8 cellular contexts compared by ENCODE assay signal in genomic region chr5:72818866-72819534, GRCh38. TPM values are rescaled to one million over a fixed set of nuclear protein-coding genes. Genes with fewer than 3 reads are reported as not detected.
DNase-seq lines count a peak whose midpoint lies in the region; ATAC-seq and TF ChIP-seq lines count a peak whose summit lies in the region.

No MANE protein-coding gene starts in this region.

- H3K9me3 Mint-ChIP-seq in activated T-cell treated with anti-CD3 and anti-CD28 coated beads, Interleukin-2, amount 50 U/mL, for 72 hours = no peaks in the 10 kb centered on the region

- H3K36me3 Mint-ChIP-seq in activated T-cell treated with anti-CD3 and anti-CD28 coated beads, Interleukin-2, amount 50 U/mL, for 72 hours (ENCODE audit: insufficient read depth in 2 of 2) = no peaks in the 10 kb centered on the region

- in situ Hi-C loops in G401 (cut with HindIII; ENCODE audit: low sequenced_read_pairs) = no loop called here

- DNase-seq in G401 (ENCODE audit: low spot score) (peak; percentile 77), HT1080 (ENCODE audit: low read depth) (peak; percentile 52), NT2/D1 (ENCODE audit: low read depth, low spot score) (peak; percentile 25), foreskin fibroblast (peak; percentile 48 to 84), thyroid gland (peak; percentile 76 to 79)
- DNase-seq in activated T-cell treated with anti-CD3 and anti-CD28 coated beads, Interleukin-2, amount 50 U/mL, for 72 hours = peak; percentile 54 to 64

- WGBS in thyroid gland, 2 donors = 25 to 35% methylated on average over 5 of the region's 5 CpGs

- H3K4me3 ChIP-seq in NT2/D1 (ENCODE audit: insufficient read length, low read depth) (no peak overlapping the region), foreskin fibroblast (ENCODE audit: low read depth in 1 of 2, low read length in 2 of 2) (peak overlapping the region; percentile 71 to 94), neuron (ENCODE audit: low read length) (peak overlapping the region; percentile 99), thyroid gland (replicated peaks in 1 of 3) (peak overlapping the region in 2 of 3 donors; percentile 68 to 70)

- peaks cover 31% of the 10 kb centered on the region for H3K4me1 Mint-ChIP-seq in activated T-cell treated with anti-CD3 and anti-CD28 coated beads, Interleukin-2, amount 50 U/mL, for 72 hours (ENCODE audit: low read depth)

- intact Hi-C loops in thyroid gland (cut with DNase I) = loop anchor here (10.0 kb wide), 2 partner anchors 214 to 454 kb away; no protein-coding TSS in a partner anchor

- H3K36me3 ChIP-seq in NT2/D1 (ENCODE audit: insufficient read depth, insufficient read length, low read length) (peaks cover 3% of the 10 kb centered on the region), neuron (ENCODE audit: insufficient read depth, low read length) (no peaks in the 10 kb centered on the region), thyroid gland (no peaks in the 10 kb centered on the region)

- no peaks in the 10 kb centered on the region for H3K9me3 ChIP-seq in NT2/D1 (ENCODE audit: insufficient read depth, low read length)
- H3K9me3 ChIP-seq in neuron (ENCODE audit: low read length) = no peaks in the 10 kb centered on the region
- no peaks in the 10 kb centered on the region for H3K9me3 ChIP-seq in thyroid gland

- H3K27me3 ChIP-seq in NT2/D1 (ENCODE audit: insufficient read depth, insufficient read length) (no peaks in the 10 kb centered on the region), neuron (ENCODE audit: insufficient read depth, low read length) (no peaks in the 10 kb centered on the region), thyroid gland (no peaks in the 10 kb centered on the region)

- no peak overlapping the region for H3K9ac ChIP-seq in NT2/D1 (ENCODE audit: insufficient read length, low read depth)

- TF ChIP-seq POLR2A in thyroid gland (IDR thresholded peaks at IDR 0.05) = no peak

- ATAC-seq in activated T-cell treated with anti-CD3 and anti-CD28 coated beads, Interleukin-2, amount 50 U/mL, for 72 hours (replicated peaks in 1 of 2) = no peak
- ATAC-seq in GM21528 (IDR thresholded peaks at IDR 0.05; ENCODE audit: low FRiP score, unreplicated experiment) = no peak

- H3K27ac Mint-ChIP-seq in activated T-cell treated with anti-CD3 and anti-CD28 coated beads, Interleukin-2, amount 50 U/mL, for 72 hours = no peak overlapping the region

- H2AFZ ChIP-seq in neuron (ENCODE audit: low read depth, low read length) = no peak overlapping the region

- H3K4me1 ChIP-seq in NT2/D1 (ENCODE audit: insufficient read depth, insufficient read length) (no peaks in the 10 kb centered on the region), neuron (ENCODE audit: insufficient read depth, low read length) (peaks cover 18% of the 10 kb centered on the region), thyroid gland (peaks cover 37 to 42% of the 10 kb centered on the region in 2 donors)

- TF ChIP-seq CTCF in foreskin fibroblast (IDR thresholded peaks at IDR 0.05; ENCODE audit: low read depth, low read length) = peak; percentile 76
- peak; percentile 25 to 81 (median 70) for TF ChIP-seq CTCF in thyroid gland (IDR thresholded peaks at IDR 0.05)

- no peaks in the 10 kb centered on the region for H3K27me3 Mint-ChIP-seq in activated T-cell treated with anti-CD3 and anti-CD28 coated beads, Interleukin-2, amount 50 U/mL, for 72 hours (ENCODE audit: low read depth)

- H3K27ac ChIP-seq in thyroid gland = peak overlapping the region; percentile 49 to 98 (median 98)

- H3K4me3 Mint-ChIP-seq in activated T-cell treated with anti-CD3 and anti-CD28 coated beads, Interleukin-2, amount 50 U/mL, for 72 hours = peak overlapping the region; percentile 50

RNA-seq across cellular contexts. Expression of gene TNPO1, which starts 2.5 kb away (rescaled TPM):
- 107 and 149 TPM in 2 replicates for total RNA-seq in G401 (2014; rRNA removed; shearing (Covaris generic))
- total RNA-seq in HT1080 (2014; rRNA removed; shearing (Covaris generic)) = 167 and 205 TPM in 2 replicates
- 62.9 and 84.1 TPM in 2 replicates for polyA plus RNA-seq in HT1080 (2015; cell fraction: cytosol; rRNA removed)
- 117 and 138 TPM in 2 replicates for polyA plus RNA-seq in HT1080 (2015; cell fraction: nucleus; rRNA removed)
- total RNA-seq in activated T-cell treated with anti-CD3 and anti-CD28 coated beads, Interleukin-2, amount 50 U/mL, for 72 hours = 100 to 1,000 TPM in 1 of 2 donors, 10 to 100 TPM in 1; 92.6 to 114 TPM
- total RNA-seq in thyroid gland = 100 to 1,000 TPM; 122 to 319 (median 206) TPM

Comparison
In these comparisons a context has a peak if more than half of its experiments do, and no peak if none do; other contexts are left out.
1. DNase-seq: peak in every context shown above with its lines; median percentile 78 in thyroid gland; 77 in G401; 66 in foreskin fibroblast; 59 in activated T-cell treated with anti-CD3 and anti-CD28 coated beads, Interleukin-2, amount 50 U/mL, for 72 hours; 52 in HT1080; 25 in NT2/D1.